8 cellular contexts compared by ENCODE assay signal in genomic region chr19:18419195-18419698, GRCh38. TPM values are rescaled to one million over a fixed set of nuclear protein-coding genes. Genes with fewer than 3 reads are reported as not detected.
DNase-seq lines count a peak whose midpoint lies in the region; ATAC-seq and TF ChIP-seq lines count a peak whose summit lies in the region.

Gene SSBP4 (plus strand): TSS chr19:18419398. CDS start chr19:18419649, 251 bp downstream.

- peaks cover 29% of the 10 kb centered on the region for H3K27me3 Mint-ChIP-seq in activated T-cell treated with anti-CD3 and anti-CD28 coated beads, Interleukin-2, amount 50 U/mL, for 72 hours (ENCODE audit: low read depth)

- CTCF ChIA-PET in A673 (lab: Charles Lee), result interaction anchor here (1.2 kb wide), 1 partner anchor 10 kb away, joined by 6 read pairs; no protein-coding TSS in a partner anchor

- POLR2A ChIA-PET in A673 (lab: Charles Lee; ENCODE audit: low non-redundant PET), result interaction anchor here (0.7 kb wide), 1 partner anchor 112 kb away, joined by 3 read pairs; no protein-coding TSS in a partner anchor

- TF ChIP-seq CTCF in A673 (conservative IDR thresholded peaks at IDR 0.05; ENCODE audit: low read depth, low read length), result no peak; the same call in 1 of the 2 replicates
- peak; percentile 26 to 53 (median 50) for TF ChIP-seq CTCF in esophagus muscularis mucosa (IDR thresholded peaks at IDR 0.05)

- no peaks in the 10 kb centered on the region for H3K9me3 Mint-ChIP-seq in activated T-cell treated with anti-CD3 and anti-CD28 coated beads, Interleukin-2, amount 50 U/mL, for 72 hours

- H3K27ac ChIP-seq in A673 (ENCODE audit: low read depth, low read length, poor library complexity, severe bottlenecking) (peak within 1 kb of the TSS; percentile 99), esophagus muscularis mucosa (replicated peaks in 1 of 4) (peak within 1 kb of the TSS; percentile 86 to 88 (median 88)), muscle layer of colon (ENCODE audit: low read depth, low read length) (peak within 1 kb of the TSS; percentile 91)

- DNase-seq in A673 (ENCODE audit: low spot score), result peak; percentile 93
- DNase-seq in HT-29 (ENCODE audit: low spot score), result peak; percentile 73
- peak; percentile 90 for DNase-seq in OCI-M1 (lab: John Stamatoyannopoulos, UW)
- peak; percentile 77 to 80 for DNase-seq in activated T-cell treated with anti-CD3 and anti-CD28 coated beads, Interleukin-2, amount 50 U/mL, for 72 hours
- no peak for DNase-seq in esophagus muscularis mucosa (ENCODE audit: extremely low spot score)
- peak; percentile 64 for DNase-seq in stromal cell of bone marrow (ENCODE audit: low read depth)

- peak within 1 kb of the TSS; percentile 27 for H3K9ac ChIP-seq in muscle layer of colon (ENCODE audit: low read length)

- ATAC-seq in GM18511 (IDR thresholded peaks at IDR 0.05; ENCODE audit: unreplicated experiment), result peak; percentile 59
- ATAC-seq in activated T-cell treated with anti-CD3 and anti-CD28 coated beads, Interleukin-2, amount 50 U/mL, for 72 hours (replicated peaks in 1 of 2), result peak; percentile 62 to 67

- H3K27ac Mint-ChIP-seq in activated T-cell treated with anti-CD3 and anti-CD28 coated beads, Interleukin-2, amount 50 U/mL, for 72 hours, result peak within 1 kb of the TSS; percentile 82

- intact Hi-C loops in A673 (cut with micrococcal nuclease; ENCODE audit: unreplicated experiment) (loop anchor here (5.0 kb wide), 1 partner anchor 217 kb away; the partner anchor contains the start of gene RAB3A), esophagus muscularis mucosa (cut with DNase I) (no loop called here)

- no peak for TF ChIP-seq POLR2A in esophagus muscularis mucosa (IDR thresholded peaks at IDR 0.05; ENCODE audit: low read depth)

- no TSS peak for BruUV-seq in A673 (replicated peaks; lab: Mats Ljungman, UMichigan)

- H3K9me3 ChIP-seq in A673 (ENCODE audit: low read depth, low read length, poor library complexity, severe bottlenecking), result no peaks in the 10 kb centered on the region
- H3K9me3 ChIP-seq in esophagus muscularis mucosa, result no peaks in the 10 kb centered on the region
- H3K9me3 ChIP-seq in muscle layer of colon (ENCODE audit: low read length), result no peaks in the 10 kb centered on the region

- H3K4me1 ChIP-seq in A673 (ENCODE audit: insufficient read depth, low read length, poor library complexity, severe bottlenecking), result peaks cover 84% of the 10 kb centered on the region
- H3K4me1 ChIP-seq in esophagus muscularis mucosa, result peaks cover 76 to 95% (median 94%) of the 10 kb centered on the region in 4 donors
- H3K4me1 ChIP-seq in muscle layer of colon (ENCODE audit: insufficient read depth, low read length), result peaks cover 44% of the 10 kb centered on the region

- H3K36me3 Mint-ChIP-seq in activated T-cell treated with anti-CD3 and anti-CD28 coated beads, Interleukin-2, amount 50 U/mL, for 72 hours (ENCODE audit: insufficient read depth in 2 of 2), result peaks cover 0 to 3% of the 10 kb centered on the region in 2 donors

- H3K36me3 ChIP-seq in A673 (ENCODE audit: insufficient read depth, low read length, poor library complexity, severe bottlenecking), result no peaks in the 10 kb centered on the region
- no peaks in the 10 kb centered on the region for H3K36me3 ChIP-seq in esophagus muscularis mucosa
- H3K36me3 ChIP-seq in muscle layer of colon (ENCODE audit: insufficient read depth, low read length), result no peaks in the 10 kb centered on the region

- H3K27me3 ChIP-seq in A673 (replicated peaks; ENCODE audit: insufficient read depth, low read depth, low read length, poor library complexity), result no peaks in the 10 kb centered on the region
- no peaks in the 10 kb centered on the region for H3K27me3 ChIP-seq in esophagus muscularis mucosa
- H3K27me3 ChIP-seq in muscle layer of colon (ENCODE audit: control insufficient read depth in 1 of 2, insufficient read depth in 2 of 2, low read length in 2 of 2), result peaks cover 0 to 13% of the 10 kb centered on the region in 2 donors

- no peak for TF ChIP-seq EP300 in esophagus muscularis mucosa (IDR thresholded peaks at IDR 0.05)

- peak within 1 kb of the TSS; percentile 88 to 93 for H3K4me3 Mint-ChIP-seq in activated T-cell treated with anti-CD3 and anti-CD28 coated beads, Interleukin-2, amount 50 U/mL, for 72 hours

- H3K4me1 Mint-ChIP-seq in activated T-cell treated with anti-CD3 and anti-CD28 coated beads, Interleukin-2, amount 50 U/mL, for 72 hours (ENCODE audit: low read depth), result peaks cover 84% of the 10 kb centered on the region

- no CpG with 5 or more reads among the region's 80 CpGs for WGBS in esophagus muscularis mucosa

- H3K4me3 ChIP-seq in A673 (ENCODE audit: low read depth, low read length, poor library complexity, severe bottlenecking) (peak within 1 kb of the TSS; percentile 88), esophagus muscularis mucosa (peak within 1 kb of the TSS; percentile 67 to 95 (median 78)), muscle layer of colon (ENCODE audit: low read depth in 1 of 2, low read length in 2 of 2) (peak within 1 kb of the TSS; percentile 59 to 74)

RNA-seq across cellular contexts. Expression of gene SSBP4, which starts in this region (rescaled TPM):
- total RNA-seq in A673 (2021) (242 and 248 TPM in 2 replicates), esophagus muscularis mucosa (100 to 1,000 TPM in 1 of 4 donors, 10 to 100 TPM in 3; 53.2 to 109 (median 77.8) TPM)
- total RNA-seq in HT-29 (2014; rRNA removed; shearing (Covaris generic)), result 78.0 and 87.1 TPM in 2 replicates
- total RNA-seq in activated T-cell treated with anti-CD3 and anti-CD28 coated beads, Interleukin-2, amount 50 U/mL, for 72 hours, result 10 to 100 TPM; 46.8 to 48.1 TPM
